8 cellular contexts compared by ENCODE assay signal in genomic region chr9:115944166-115944948, GRCh38.
DNase-seq lines count a peak whose midpoint lies in the region; ATAC-seq and TF ChIP-seq lines count a peak whose summit lies in the region.

No MANE protein-coding gene starts in this region.

- H3K27me3 ChIP-seq in HUES6 (ENCODE audit: control insufficient read depth, insufficient read depth, low read length) (no peaks in the 10 kb centered on the region), brain microvascular endothelial cell (replicated peaks) (no peaks in the 10 kb centered on the region), suprapubic skin (no peaks in the 10 kb centered on the region)

- H3K36me3 ChIP-seq in HUES6 (ENCODE audit: control insufficient read depth, insufficient read depth, low read length) (no peaks in the 10 kb centered on the region), brain microvascular endothelial cell (replicated peaks) (no peaks in the 10 kb centered on the region), suprapubic skin (no peaks in the 10 kb centered on the region)

- H3K4me1 ChIP-seq in HUES6 (ENCODE audit: control insufficient read depth, insufficient read depth, low read length) = peaks cover 15% of the 10 kb centered on the region
- no peaks in the 10 kb centered on the region for H3K4me1 ChIP-seq in suprapubic skin

- H3K4me3 ChIP-seq in HUES6 (ENCODE audit: low read depth, low read length) = no peak overlapping the region
- no peak overlapping the region for H3K4me3 ChIP-seq in brain microvascular endothelial cell (ENCODE audit: low read depth, low read length)
- no peak overlapping the region for H3K4me3 ChIP-seq in suprapubic skin

- DNase-seq in brain microvascular endothelial cell (peak; percentile 96), kidney tubule cell (ENCODE audit: low spot score) (peak; percentile 24), suprapubic skin (ENCODE audit: low spot score in 2 of 2) (peak; percentile 84 to 86), NCI-H2196 (lab: John Stamatoyannopoulos, UW; ENCODE audit: unreplicated experiment) (no peak), nucleus accumbens (lab: John Stamatoyannopoulos, UW) (no peak), GF-D8 (lab: John Stamatoyannopoulos, UW) (no peak)

- H3K9me3 ChIP-seq in HUES6 (ENCODE audit: control insufficient read depth, insufficient read depth, low read depth, low read length) (no peaks in the 10 kb centered on the region), suprapubic skin (no peaks in the 10 kb centered on the region)

- TF ChIP-seq EP300 in suprapubic skin (IDR thresholded peaks at IDR 0.05) = no peak

- 47% methylated on average over 10 of the region's 10 CpGs for WGBS in suprapubic skin

- H3K27ac ChIP-seq in HUES6 (ENCODE audit: low read depth, low read length) (peak overlapping the region; percentile 40; the same call in 1 of the 2 replicates), brain microvascular endothelial cell (peak overlapping the region; percentile 97), suprapubic skin (peak overlapping the region; percentile 58)

- in situ Hi-C loops in brain microvascular endothelial cell (cut with HindIII; ENCODE audit: low pct_ligation_motif_present, low sequenced_read_pairs) = no loop called here

- H3K9ac ChIP-seq in HUES6 (ENCODE audit: low read length) = peak overlapping the region; percentile 42

- no peak for ATAC-seq in HG02642 (IDR thresholded peaks at IDR 0.05; ENCODE audit: poor library complexity, unreplicated experiment)

- TF ChIP-seq CTCF in brain microvascular endothelial cell (IDR thresholded peaks at IDR 0.05; ENCODE audit: low read depth, low read length, missing control alignments) = no peak
- no peak for TF ChIP-seq CTCF in suprapubic skin (IDR thresholded peaks at IDR 0.05)

- TF ChIP-seq POLR2A in suprapubic skin (IDR thresholded peaks at IDR 0.05) = no peak

Comparison
In these comparisons a context has a peak if more than half of its experiments do, and no peak if none do; other contexts are left out.
1. H3K27ac ChIP-seq: peak in every context shown above with its lines; median percentile 97 in brain microvascular endothelial cell; 58 in suprapubic skin; 40 in HUES6.
2. DNase-seq: peak in brain microvascular endothelial cell (single experiment), kidney tubule cell (single experiment) and suprapubic skin (2 of 2); none in NCI-H2196 (single experiment), nucleus accumbens (0 of 56) and GF-D8 (single experiment).